Comparison of ENCODE assay signal across 19 cellular contexts in the genomic region with DNA sequence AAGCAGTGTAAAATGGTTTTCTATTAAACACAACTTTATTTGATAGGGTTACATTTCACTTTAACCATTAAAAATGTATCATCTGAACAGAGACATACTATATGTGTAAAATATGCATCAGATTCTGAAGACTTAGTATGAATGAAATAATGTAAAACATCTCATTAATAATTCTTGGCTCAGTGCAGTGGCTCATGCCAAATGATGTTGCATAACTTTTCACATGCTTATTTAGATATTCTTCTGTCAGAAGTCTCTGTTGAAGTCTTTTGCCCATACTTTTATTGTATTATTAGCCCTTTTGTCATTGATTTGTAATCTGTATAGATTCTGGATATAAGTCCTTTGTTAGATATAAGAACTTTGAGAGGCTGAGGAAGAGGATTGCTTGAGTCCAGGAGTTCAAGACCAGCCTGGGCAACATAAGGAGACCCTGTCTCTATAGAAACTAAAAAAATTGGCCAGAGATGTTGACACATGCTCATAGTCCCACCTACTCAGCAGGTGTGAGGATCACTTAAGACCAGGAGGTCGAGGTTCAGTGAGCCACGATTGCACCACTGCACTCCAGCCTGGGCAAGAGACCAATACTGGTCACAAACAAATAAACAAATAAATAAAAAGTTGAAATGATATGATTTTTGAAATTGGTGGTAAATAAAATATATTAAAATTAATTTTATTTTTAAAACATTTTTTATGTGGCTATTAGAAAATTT.
"Had no signal": no experiment of that assay in that cellular context is flagged by ENCODE, and none has a peak within 500 bp of the region (broad histone marks: within the 10 kb centered on the region; RNA-seq: fewer than 3 reads in every experiment).

No MANE protein-coding gene starts in this region.

- H3K27me3 Mint-ChIP-seq: activated T-helper 17 cell treated with anti-CD3 and anti-CD28 coated beads, Interleukin-2, amount 50 U/mL, for 72 hours; memory B cell; T-helper 17 cell had no signal

- DNase-seq: activated CD4-positive, alpha-beta T cell treated with anti-CD3 and anti-CD28 coated beads for 48 hours; activated naive CD4-positive, alpha-beta T cell treated with Interleukin-2 at 50 U/mL for 16 hours; activated T-cell treated with anti-CD3 and anti-CD28 coated beads for 4 hours; dermis blood vessel endothelial cell; hippocampal formation; kidney; left ventricle myocardium inferior; mucosa of descending colon; naive thymus-derived CD4-positive, alpha-beta T cell; pancreas; stimulated activated CD4-positive, alpha-beta T cell treated with anti-CD3 and anti-CD28 coated beads, Interleukin-12 subunit alpha, Interleukin-12 subunit beta, amount 100 ng/mL, for 4 hours; stimulated activated CD4-positive, alpha-beta T cell treated with anti-CD3 and anti-CD28 coated beads, Interleukin-2, amount 100 ng/mL, for 24 hours; stomach; T-helper 17 cell had no signal

- H3K4me3 Mint-ChIP-seq: activated T-helper 17 cell treated with anti-CD3 and anti-CD28 coated beads, Interleukin-2, amount 50 U/mL, for 72 hours; memory B cell; naive thymus-derived CD4-positive, alpha-beta T cell; T-helper 17 cell had no signal

- H3K4me3 ChIP-seq: ascending aorta, breast epithelium, left ventricle myocardium inferior, mucosa of descending colon, pancreas, stomach, thoracic aorta had no signal

- H3K36me3 ChIP-seq: ascending aorta, breast epithelium, left ventricle myocardium inferior, pancreas, stomach had no signal

- H3K27ac ChIP-seq: ascending aorta, breast epithelium, left ventricle myocardium inferior, pancreas, stomach, thoracic aorta had no signal

- H3K4me1 ChIP-seq: ascending aorta, breast epithelium, left ventricle myocardium inferior, pancreas, stomach had no signal

- H3K9me3 Mint-ChIP-seq: activated T-helper 17 cell treated with anti-CD3 and anti-CD28 coated beads, Interleukin-2, amount 50 U/mL, for 72 hours had no signal

- H3K9me3 ChIP-seq: pancreas had no signal

- H3K27ac Mint-ChIP-seq: activated T-helper 17 cell treated with anti-CD3 and anti-CD28 coated beads, Interleukin-2, amount 50 U/mL, for 72 hours; memory B cell; T-helper 17 cell had no signal

- H3K4me1 Mint-ChIP-seq: activated T-helper 17 cell treated with anti-CD3 and anti-CD28 coated beads, Interleukin-2, amount 50 U/mL, for 72 hours; memory B cell; naive thymus-derived CD4-positive, alpha-beta T cell; T-helper 17 cell had no signal

- H3K27me3 ChIP-seq: ascending aorta, breast epithelium, pancreas, stomach had no signal

- H3K36me3 Mint-ChIP-seq: memory B cell had no signal

- ATAC-seq: activated T-helper 17 cell treated with anti-CD3 and anti-CD28 coated beads, Interleukin-2, amount 50 U/mL, for 72 hours; naive thymus-derived CD4-positive, alpha-beta T cell; pancreas; T-helper 17 cell had no signal
